Comparison of ENCODE assay signal across 12 cellular contexts in the genomic region with DNA sequence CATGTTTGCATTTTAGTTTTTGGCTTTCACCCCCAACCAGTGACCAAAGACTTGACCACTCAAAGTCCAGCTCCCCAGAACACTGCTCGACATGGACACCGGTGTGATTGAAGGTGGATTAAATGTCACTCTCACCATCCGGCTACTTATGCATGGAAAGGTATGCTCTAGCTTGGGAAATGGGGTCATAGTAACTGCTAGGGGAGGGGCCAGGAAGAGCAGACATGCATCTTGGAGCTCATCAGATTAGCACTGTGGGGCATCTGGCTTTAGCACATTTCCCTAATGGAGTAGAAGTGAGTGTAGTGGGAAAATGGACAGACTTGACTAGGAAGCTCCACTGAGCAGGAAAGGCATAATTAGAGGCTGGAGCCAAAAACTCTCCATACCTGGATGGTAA. TPM values are rescaled to one million over a fixed set of nuclear protein-coding genes. Genes with fewer than 3 reads are reported as not detected.
DNase-seq lines count a peak whose midpoint lies in the region; ATAC-seq, FAIRE-seq and TF ChIP-seq lines count a peak whose summit lies in the region.
"Had no signal": no experiment of that assay in that cellular context is flagged by ENCODE, and none has a peak within 500 bp of the region (broad histone marks: within the 10 kb centered on the region; RNA-seq: fewer than 3 reads in every experiment).

No MANE protein-coding gene starts in this region.

- peak overlapping the region; percentile 99 for H3K9ac ChIP-seq in GM23248
- H3K9ac ChIP-seq in iPS-15b (ENCODE audit: low read depth, low read length) = no peak overlapping the region

- H3K36me3 Mint-ChIP-seq in activated CD8-positive, alpha-beta T cell treated with anti-CD3 and anti-CD28 coated beads for 36 hours (ENCODE audit: low read depth) = peaks cover 58% of the 10 kb centered on the region

- in situ Hi-C loops in GM23248 (cut with MboI) = no loop called here

- no TSS peak for BruUV-seq in PC-9 (replicated peaks; lab: Mats Ljungman, UMichigan)

- peaks cover 30% of the 10 kb centered on the region for H4K20me1 ChIP-seq in GM23248 (ENCODE audit: insufficient read depth)
- H4K20me1 ChIP-seq in PC-9 (ENCODE audit: insufficient read depth) = peaks cover 72% of the 10 kb centered on the region

- H3K4me3 Mint-ChIP-seq in activated CD8-positive, alpha-beta T cell treated with anti-CD3 and anti-CD28 coated beads for 36 hours = peak overlapping the region; percentile 91

- peaks cover 28% of the 10 kb centered on the region for H3K4me1 ChIP-seq in A549
- H3K4me1 ChIP-seq in GM23248 (ENCODE audit: insufficient read depth) = peaks cover 14% of the 10 kb centered on the region
- peaks cover 8% of the 10 kb centered on the region for H3K4me1 ChIP-seq in iPS-15b (ENCODE audit: control insufficient read depth, insufficient read depth, low read length)
- H3K4me1 ChIP-seq in PC-9 (replicated peaks; ENCODE audit: insufficient read depth) = peaks cover 16% of the 10 kb centered on the region

- ATAC-seq in A549 = no peak
- no peak for ATAC-seq in activated CD8-positive, alpha-beta T cell treated with anti-CD3 and anti-CD28 coated beads for 36 hours
- no peak for ATAC-seq in GM21515 (IDR thresholded peaks at IDR 0.05; ENCODE audit: unreplicated experiment)
- ATAC-seq in GM19351 (IDR thresholded peaks at IDR 0.05; ENCODE audit: unreplicated experiment) = no peak
- ATAC-seq: esophagus mucosa had no signal

- POLR2A ChIA-PET in A549 (lab: Yijun Ruan, JAX) (interaction anchor here (0.6 to 1.7 kb wide), 6 partner anchors 11 to 129 kb away, joined by 3 to 4 read pairs (median 3); a partner anchor contains a TSS), PC-9 (lab: Charles Lee; ENCODE audit: unreplicated experiment) (interaction anchor here (0.6 kb wide), 1 partner anchor 28 kb away, joined by 5 read pairs; no protein-coding TSS in a partner anchor)
- POLR2A ChIA-PET in activated CD8-positive, alpha-beta T cell treated with anti-CD3 and anti-CD28 coated beads for 36 hours (lab: Charles Lee) = interaction anchor here (0.6 to 43.3 kb wide), 6 partner anchors 13 to 382 kb away, joined by 3 to 1494 read pairs (median 3); a partner anchor contains a TSS

- peaks cover 75% of the 10 kb centered on the region for H3K79me2 ChIP-seq in GM23248 (ENCODE audit: insufficient read depth)
- peaks cover 76% of the 10 kb centered on the region for H3K79me2 ChIP-seq in PC-9 (ENCODE audit: low read depth)

- H3K27ac ChIP-seq in A549 = no peak overlapping the region
- H3K27ac ChIP-seq in GM23248 = no peak overlapping the region
- no peak overlapping the region for H3K27ac ChIP-seq in PC-9
- H3K27ac ChIP-seq: testis had no signal

- H3K4me3 ChIP-seq in A549 (no peak overlapping the region; the same call in 2 of the 3 replicates), GM23248 (peak overlapping the region; percentile 99), iPS-15b (ENCODE audit: low read depth, low read length) (peak overlapping the region; percentile 2), PC-9 (no peak overlapping the region; the same call in 1 of the 2 replicates)
- H3K4me3 ChIP-seq: lung, testis had no signal

- H3K36me3 ChIP-seq in GM23248 (ENCODE audit: low read depth) (peaks cover 60% of the 10 kb centered on the region), iPS-15b (ENCODE audit: control insufficient read depth, insufficient read depth, low read length) (peaks cover 43% of the 10 kb centered on the region), PC-9 (ENCODE audit: low read depth) (peaks cover 61% of the 10 kb centered on the region)

- 68% methylated on average over 3 of the region's 3 CpGs for WGBS in A549 (ENCODE audit: missing lambda C conversion rate)
- WGBS in GM23248 (ENCODE audit: low coverage in 1 of 2, low lambda C conversion rate in 2 of 2, missing lambda C conversion rate in 2 of 2), 2 experiments = 76 to 79% methylated on average over 3 of the region's 3 CpGs

- FAIRE-seq in A549 (lab: Jason Lieb, UNC) = no peak
- FAIRE-seq: GM18507 had no signal

- intact Hi-C loops in activated CD8-positive, alpha-beta T cell treated with anti-CD3 and anti-CD28 coated beads for 36 hours (cut with micrococcal nuclease) = no loop called here
- intact Hi-C loops in PC-9 (cut with micrococcal nuclease; ENCODE audit: unreplicated experiment) = loop anchor here (5.0 kb wide), 1 partner anchor 48 kb away; a partner anchor contains a TSS

- H3K4me2 ChIP-seq in A549 (peak overlapping the region; percentile 80), GM23248 (ENCODE audit: unreplicated experiment) (peak overlapping the region; percentile 88), PC-9 (no peak overlapping the region)

- TF ChIP-seq POLR2A in A549 (IDR thresholded peaks at IDR 0.05; ENCODE audit: low read length) = no peak

- H3K9me2 ChIP-seq in GM23248 (ENCODE audit: insufficient read depth) = no peaks in the 10 kb centered on the region
- no peaks in the 10 kb centered on the region for H3K9me2 ChIP-seq in PC-9 (ENCODE audit: insufficient read depth)

- no peaks in the 10 kb centered on the region for H3K9me3 ChIP-seq in A549
- no peaks in the 10 kb centered on the region for H3K9me3 ChIP-seq in GM23248 (ENCODE audit: low read depth)
- H3K9me3 ChIP-seq in iPS-15b (ENCODE audit: control insufficient read depth, insufficient read depth, low read length) = no peaks in the 10 kb centered on the region
- H3K9me3 ChIP-seq in PC-9 (ENCODE audit: insufficient read depth, low read depth) = no peaks in the 10 kb centered on the region
- H3K9me3 ChIP-seq: testis had no signal

- TF ChIP-seq RAD21 in A549 (conservative IDR thresholded peaks at IDR 0.05 in 1 of 2, IDR thresholded peaks at IDR 0.05 in 1 of 2) = no peak

- peaks cover 50% of the 10 kb centered on the region for H3K4me1 Mint-ChIP-seq in activated CD8-positive, alpha-beta T cell treated with anti-CD3 and anti-CD28 coated beads for 36 hours (ENCODE audit: low read depth)

- H3K9me3 Mint-ChIP-seq in activated CD8-positive, alpha-beta T cell treated with anti-CD3 and anti-CD28 coated beads for 36 hours = no peaks in the 10 kb centered on the region

- CTCF ChIA-PET in A549 (lab: Yijun Ruan, JAX) (interaction anchor here (0.9 to 1.5 kb wide), 4 partner anchors 10 to 103 kb away, joined by 3 to 7 read pairs (median 4); no protein-coding TSS in a partner anchor), PC-9 (lab: Charles Lee) (no interaction called here)
- CTCF ChIA-PET in activated CD8-positive, alpha-beta T cell treated with anti-CD3 and anti-CD28 coated beads for 36 hours (lab: Charles Lee) = interaction anchor here (0.8 to 1.5 kb wide), 4 partner anchors 20 to 102 kb away, joined by 3 to 5 read pairs (median 4); no protein-coding TSS in a partner anchor

- H3K27me3 ChIP-seq in GM23248 (replicated peaks; ENCODE audit: insufficient read depth) = no peaks in the 10 kb centered on the region
- no peaks in the 10 kb centered on the region for H3K27me3 ChIP-seq in iPS-15b (ENCODE audit: control insufficient read depth, insufficient read depth, low read length)
- no peaks in the 10 kb centered on the region for H3K27me3 ChIP-seq in PC-9 (ENCODE audit: insufficient read depth, low read depth)
- H3K27me3 ChIP-seq: testis had no signal

- DNase-seq in A549 (ENCODE audit: low read depth in 1 of 2, low spot score in 1 of 2) (no peak), GM23248 (no peak), PC-9 (no peak), LoVo (ENCODE audit: low spot score) (no peak)
- no peak for DNase-seq in activated CD8-positive, alpha-beta T cell treated with anti-CD3 and anti-CD28 coated beads for 36 hours
- DNase-seq: testis had no signal

- TF ChIP-seq CTCF in A549 (IDR thresholded peaks at IDR 0.05) = no peak
- TF ChIP-seq CTCF in activated CD8-positive, alpha-beta T cell treated with anti-CD3 and anti-CD28 coated beads for 36 hours (IDR thresholded peaks at IDR 0.05) = no peak
- no peak for TF ChIP-seq CTCF in PC-9 (conservative IDR thresholded peaks at IDR 0.05)

- H3F3A ChIP-seq in GM23248 (ENCODE audit: insufficient read depth) (peaks cover 66% of the 10 kb centered on the region), PC-9 (ENCODE audit: insufficient read depth, low read depth) (peaks cover 66% of the 10 kb centered on the region)

- no peak overlapping the region for H2AFZ ChIP-seq in GM23248
- H2AFZ ChIP-seq in PC-9 = no peak overlapping the region

- no peak for TF ChIP-seq EP300 in A549 (IDR thresholded peaks at IDR 0.05)

- H3K27ac Mint-ChIP-seq in activated CD8-positive, alpha-beta T cell treated with anti-CD3 and anti-CD28 coated beads for 36 hours = peak overlapping the region; percentile 71

- H3K27me3 Mint-ChIP-seq in activated CD8-positive, alpha-beta T cell treated with anti-CD3 and anti-CD28 coated beads for 36 hours = no peaks in the 10 kb centered on the region

RNA-seq across cellular contexts. Expression of a gene that starts 2.8 kb away (rescaled TPM):
- polyA plus RNA-seq in A549 (2011; rRNA removed) (367 and 604 TPM in 2 replicates), A549 (2017; fragmentation: RNase III; extraction: RNeasy Plus Mini Kit Qiagen cat#74134 plus additional on column Dnase treatment) (546 to 553 TPM (median 551 TPM) in 3 replicates), GM23248 (2016; fragmentation: Nextera tagmentation; extraction: Ambion mirVana) (94.3 and 100 TPM in 2 replicates)
- polyA plus RNA-seq in A549 (2012; cell fraction: cytosol; rRNA removed) = 705 and 750 TPM in 2 replicates
- polyA plus RNA-seq in A549 (2012; cell fraction: nucleus; rRNA removed) = 500 and 631 TPM in 2 replicates
- 1,540 and 1,566 TPM in 2 replicates for polyA minus RNA-seq in A549 (2011; rRNA and poly(A)+ RNA removed)
- 143 TPM in 2 replicates for total RNA-seq in GM23248 (2014; rRNA removed; shearing (Covaris generic))
- 100 to 1,000 TPM; 958 to 973 TPM for total RNA-seq in activated CD8-positive, alpha-beta T cell treated with anti-CD3 and anti-CD28 coated beads for 36 hours
- 668 and 833 TPM in 2 replicates for total RNA-seq in PC-9 (2021)

RNA-seq across cellular contexts. Expression of a gene that starts 13.2 kb away (rescaled TPM):
- polyA plus RNA-seq in A549 (2011; rRNA removed) (203 and 257 TPM in 2 replicates), A549 (2017; fragmentation: RNase III; extraction: RNeasy Plus Mini Kit Qiagen cat#74134 plus additional on column Dnase treatment) (210 to 248 TPM (median 221 TPM) in 3 replicates), GM23248 (2016; fragmentation: Nextera tagmentation; extraction: Ambion mirVana) (217 and 221 TPM in 2 replicates)
- 214 and 245 TPM in 2 replicates for polyA plus RNA-seq in A549 (2012; cell fraction: cytosol; rRNA removed)
- 99.6 and 118 TPM in 2 replicates for polyA plus RNA-seq in A549 (2012; cell fraction: nucleus; rRNA removed)
- polyA minus RNA-seq in A549 (2011; rRNA and poly(A)+ RNA removed) = 200 and 213 TPM in 2 replicates
- 35.3 and 42.4 TPM in 2 replicates for total RNA-seq in GM23248 (2014; rRNA removed; shearing (Covaris generic))
- 100 to 1,000 TPM; 167 to 187 TPM for total RNA-seq in activated CD8-positive, alpha-beta T cell treated with anti-CD3 and anti-CD28 coated beads for 36 hours
- 138 and 203 TPM in 2 replicates for total RNA-seq in PC-9 (2021)

RNA-seq across cellular contexts. Expression of a gene that starts 31.1 kb away (rescaled TPM):
- polyA plus RNA-seq in A549 (2011; rRNA removed) = 0.12 and 0.16 TPM in 2 replicates
- polyA plus RNA-seq in A549 (2012; cell fraction: cytosol; rRNA removed) = 0.67 and 0.80 TPM in 2 replicates
- polyA plus RNA-seq in A549 (2012; cell fraction: nucleus; rRNA removed) = 0.84 and 1.1 TPM in 2 replicates
- 0.13 to 0.22 TPM (median 0.18 TPM) in 3 replicates for polyA plus RNA-seq in A549 (2017; fragmentation: RNase III; extraction: RNeasy Plus Mini Kit Qiagen cat#74134 plus additional on column Dnase treatment)
- 0.49 and 0.62 TPM in 2 replicates for polyA minus RNA-seq in A549 (2011; rRNA and poly(A)+ RNA removed)
- total RNA-seq in GM23248 (2014; rRNA removed; shearing (Covaris generic)) = not detected in 2 replicates
- not detected in 2 replicates for polyA plus RNA-seq in GM23248 (2016; fragmentation: Nextera tagmentation; extraction: Ambion mirVana)
- total RNA-seq in activated CD8-positive, alpha-beta T cell treated with anti-CD3 and anti-CD28 coated beads for 36 hours = not detected
- total RNA-seq in PC-9 (2021) = not detected in 2 replicates
- total RNA-seq: esophagus mucosa had no signal

RNA-seq across cellular contexts. Expression of a gene that starts 44.5 kb away (rescaled TPM):
- 21.9 and 30.6 TPM in 2 replicates for polyA plus RNA-seq in A549 (2011; rRNA removed)
- polyA plus RNA-seq in A549 (2012; cell fraction: cytosol; rRNA removed) = 20.1 and 23.0 TPM in 2 replicates
- polyA plus RNA-seq in A549 (2012; cell fraction: nucleus; rRNA removed) = 110 and 113 TPM in 2 replicates
- polyA plus RNA-seq in A549 (2017; fragmentation: RNase III; extraction: RNeasy Plus Mini Kit Qiagen cat#74134 plus additional on column Dnase treatment) = 14.0 to 18.7 TPM (median 16.1 TPM) in 3 replicates
- 29.2 and 40.6 TPM in 2 replicates for polyA minus RNA-seq in A549 (2011; rRNA and poly(A)+ RNA removed)
- 36.5 and 37.4 TPM in 2 replicates for total RNA-seq in GM23248 (2014; rRNA removed; shearing (Covaris generic))
- 8.7 and 10.4 TPM in 2 replicates for polyA plus RNA-seq in GM23248 (2016; fragmentation: Nextera tagmentation; extraction: Ambion mirVana)
- total RNA-seq in activated CD8-positive, alpha-beta T cell treated with anti-CD3 and anti-CD28 coated beads for 36 hours = 10 to 100 TPM in 1 of 2 experiments, 1 to 10 TPM in 1; 8.2 to 10.0 TPM
- 14.7 and 18.3 TPM in 2 replicates for total RNA-seq in PC-9 (2021)

RNA-seq across cellular contexts. Expression of a gene that starts 46.4 kb away (rescaled TPM):
- 41.5 and 51.2 TPM in 2 replicates for polyA plus RNA-seq in A549 (2011; rRNA removed)
- polyA plus RNA-seq in A549 (2012; cell fraction: cytosol; rRNA removed) = 91.9 and 106 TPM in 2 replicates
- 170 and 176 TPM in 2 replicates for polyA plus RNA-seq in A549 (2012; cell fraction: nucleus; rRNA removed)
- polyA plus RNA-seq in A549 (2017; fragmentation: RNase III; extraction: RNeasy Plus Mini Kit Qiagen cat#74134 plus additional on column Dnase treatment) = 43.7 to 50.4 TPM (median 49.9 TPM) in 3 replicates
- 39.4 and 49.2 TPM in 2 replicates for polyA minus RNA-seq in A549 (2011; rRNA and poly(A)+ RNA removed)
- total RNA-seq in GM23248 (2014; rRNA removed; shearing (Covaris generic)) = 40.1 and 54.1 TPM in 2 replicates
- polyA plus RNA-seq in GM23248 (2016; fragmentation: Nextera tagmentation; extraction: Ambion mirVana) = 32.1 and 36.0 TPM in 2 replicates
- total RNA-seq in activated CD8-positive, alpha-beta T cell treated with anti-CD3 and anti-CD28 coated beads for 36 hours = 10 to 100 TPM; 32.0 to 33.3 TPM
- total RNA-seq in PC-9 (2021) = 47.8 and 53.3 TPM in 2 replicates

Comparison
In these comparisons a context has a peak if more than half of its experiments do, and no peak if none do; other contexts are left out.
1. H3K4me3 ChIP-seq: peak in GM23248 (single experiment) and iPS-15b (single experiment); none in A549 (single experiment) and PC-9 (single experiment).